ENCODE assay signal across 1 cellular context in the genomic region with DNA sequence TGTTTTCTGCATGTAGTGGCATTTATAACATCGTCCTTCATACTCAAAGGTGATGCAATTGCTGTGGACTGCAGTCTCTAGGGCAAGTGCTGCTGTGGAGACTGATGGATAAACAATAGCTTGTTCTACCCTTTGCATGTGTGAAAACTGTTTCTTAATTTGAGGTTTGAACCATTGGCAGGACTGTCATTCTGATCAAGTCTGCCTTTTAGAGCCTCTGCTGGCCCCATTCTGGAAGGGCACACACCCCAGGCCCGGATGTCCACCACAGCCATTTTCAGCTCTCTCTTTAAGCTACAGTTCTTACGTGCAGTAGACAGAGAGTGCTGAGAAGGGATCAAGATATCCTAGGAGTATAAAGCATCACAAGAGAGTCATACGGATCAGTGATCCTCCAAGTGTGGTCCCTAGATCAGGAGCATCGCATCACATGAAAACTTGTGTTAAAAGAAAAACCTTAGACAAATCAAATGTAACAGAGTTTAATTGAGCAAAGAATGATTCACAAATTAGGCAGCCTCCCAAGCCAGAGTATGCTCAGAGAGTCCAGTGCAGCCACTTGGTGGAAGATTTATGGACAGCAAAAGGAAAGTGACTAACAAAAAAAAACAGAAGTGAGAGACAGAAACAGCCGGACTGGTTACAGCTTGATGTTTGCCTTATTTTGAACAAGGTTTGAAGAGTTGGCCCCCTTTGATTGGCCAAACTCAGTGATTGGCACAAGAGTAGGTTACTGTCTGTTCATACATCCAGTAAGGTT.
A peak's percentile ranks its signal among the peaks of the same experiment; 100 is the strongest.
TF ChIP-seq lines count a peak whose summit lies in the region.

No MANE protein-coding gene starts in this region.

TF ChIP-seq in HEK293, 187 proteins besides CTCF, POLR2A, EP300 and RAD21 (continued from another document):
- TF ChIP-seq, protein P1, sequence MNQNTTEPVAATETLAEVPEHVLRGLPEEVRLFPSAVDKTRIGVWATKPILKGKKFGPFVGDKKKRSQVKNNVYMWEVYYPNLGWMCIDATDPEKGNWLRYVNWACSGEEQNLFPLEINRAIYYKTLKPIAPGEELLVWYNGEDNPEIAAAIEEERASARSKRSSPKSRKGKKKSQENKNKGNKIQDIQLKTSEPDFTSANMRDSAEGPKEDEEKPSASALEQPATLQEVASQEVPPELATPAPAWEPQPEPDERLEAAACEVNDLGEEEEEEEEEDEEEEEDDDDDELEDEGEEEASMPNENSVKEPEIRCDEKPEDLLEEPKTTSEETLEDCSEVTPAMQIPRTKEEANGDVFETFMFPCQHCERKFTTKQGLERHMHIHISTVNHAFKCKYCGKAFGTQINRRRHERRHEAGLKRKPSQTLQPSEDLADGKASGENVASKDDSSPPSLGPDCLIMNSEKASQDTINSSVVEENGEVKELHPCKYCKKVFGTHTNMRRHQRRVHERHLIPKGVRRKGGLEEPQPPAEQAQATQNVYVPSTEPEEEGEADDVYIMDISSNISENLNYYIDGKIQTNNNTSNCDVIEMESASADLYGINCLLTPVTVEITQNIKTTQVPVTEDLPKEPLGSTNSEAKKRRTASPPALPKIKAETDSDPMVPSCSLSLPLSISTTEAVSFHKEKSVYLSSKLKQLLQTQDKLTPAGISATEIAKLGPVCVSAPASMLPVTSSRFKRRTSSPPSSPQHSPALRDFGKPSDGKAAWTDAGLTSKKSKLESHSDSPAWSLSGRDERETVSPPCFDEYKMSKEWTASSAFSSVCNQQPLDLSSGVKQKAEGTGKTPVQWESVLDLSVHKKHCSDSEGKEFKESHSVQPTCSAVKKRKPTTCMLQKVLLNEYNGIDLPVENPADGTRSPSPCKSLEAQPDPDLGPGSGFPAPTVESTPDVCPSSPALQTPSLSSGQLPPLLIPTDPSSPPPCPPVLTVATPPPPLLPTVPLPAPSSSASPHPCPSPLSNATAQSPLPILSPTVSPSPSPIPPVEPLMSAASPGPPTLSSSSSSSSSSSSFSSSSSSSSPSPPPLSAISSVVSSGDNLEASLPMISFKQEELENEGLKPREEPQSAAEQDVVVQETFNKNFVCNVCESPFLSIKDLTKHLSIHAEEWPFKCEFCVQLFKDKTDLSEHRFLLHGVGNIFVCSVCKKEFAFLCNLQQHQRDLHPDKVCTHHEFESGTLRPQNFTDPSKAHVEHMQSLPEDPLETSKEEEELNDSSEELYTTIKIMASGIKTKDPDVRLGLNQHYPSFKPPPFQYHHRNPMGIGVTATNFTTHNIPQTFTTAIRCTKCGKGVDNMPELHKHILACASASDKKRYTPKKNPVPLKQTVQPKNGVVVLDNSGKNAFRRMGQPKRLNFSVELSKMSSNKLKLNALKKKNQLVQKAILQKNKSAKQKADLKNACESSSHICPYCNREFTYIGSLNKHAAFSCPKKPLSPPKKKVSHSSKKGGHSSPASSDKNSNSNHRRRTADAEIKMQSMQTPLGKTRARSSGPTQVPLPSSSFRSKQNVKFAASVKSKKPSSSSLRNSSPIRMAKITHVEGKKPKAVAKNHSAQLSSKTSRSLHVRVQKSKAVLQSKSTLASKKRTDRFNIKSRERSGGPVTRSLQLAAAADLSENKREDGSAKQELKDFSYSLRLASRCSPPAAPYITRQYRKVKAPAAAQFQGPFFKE (tag by site-specific recombination; IDR thresholded peaks at IDR 0.05; ENCODE audit: borderline replicate concordance): no peak
- no peak for TF ChIP-seq ZNF146 (tag by site-specific recombination; IDR thresholded peaks at IDR 0.05)
- no peak for TF ChIP-seq ZNF416 (tag by site-specific recombination; IDR thresholded peaks at IDR 0.05)
- 0 out of 2 replicates have a peak, but pooled peaks have one; percentile 47 for TF ChIP-seq ZBTB17 (tag by site-specific recombination; IDR thresholded peaks at IDR 0.05)
- no peak for TF ChIP-seq ZNF266 (tag by site-specific recombination; IDR thresholded peaks at IDR 0.05; ENCODE audit: low read depth)
- peak; percentile 81 for TF ChIP-seq FEZF1 (tag by site-specific recombination; IDR thresholded peaks at IDR 0.05)
